10 cellular contexts compared by ENCODE assay signal in genomic region chr15:44736261-44736765, GRCh38. TPM values are rescaled to one million over a fixed set of nuclear protein-coding genes. Genes with fewer than 3 reads are reported as not detected.
DNase-seq lines count a peak whose midpoint lies in the region; ATAC-seq, FAIRE-seq and TF ChIP-seq lines count a peak whose summit lies in the region.
"Had no signal": no experiment of that assay in that cellular context is flagged by ENCODE, and none has a peak within 500 bp of the region (broad histone marks: within the 10 kb centered on the region; RNA-seq: fewer than 3 reads in every experiment).

TSS of gene TRIM69 (plus strand) at chr15:44736528. CDS start at chr15:44736705, 177 bp downstream.

- H3K4me1 Mint-ChIP-seq in T-helper 2 cell treated with Interferon-gamma antibody and Interleukin-4, amounts not matched to agents 5 μg/mL and 100 μg/mL, for 36 hours (ENCODE audit: low read depth): peaks cover 57% of the 10 kb centered on the region

- H3K36me3 Mint-ChIP-seq in T-helper 2 cell treated with Interferon-gamma antibody and Interleukin-4, amounts not matched to agents 5 μg/mL and 100 μg/mL, for 36 hours (ENCODE audit: low read depth): peaks cover 23% of the 10 kb centered on the region

- no peaks in the 10 kb centered on the region for H4K20me1 ChIP-seq in keratinocyte (ENCODE audit: control insufficient read depth, extremely low read depth, insufficient read depth, low read length)

- no peak for ATAC-seq in GM21717 (IDR thresholded peaks at IDR 0.05; ENCODE audit: unreplicated experiment)

- peak within 1 kb of the TSS; percentile 86 for H3K4me3 Mint-ChIP-seq in T-helper 2 cell treated with Interferon-gamma antibody and Interleukin-4, amounts not matched to agents 5 μg/mL and 100 μg/mL, for 36 hours

- TF ChIP-seq CTCF in keratinocyte (optimal IDR thresholded peaks at IDR 0.05 in 1 of 3, IDR thresholded peaks at IDR 0.05 in 1 of 3, conservative IDR thresholded peaks at IDR 0.05 in 1 of 3; ENCODE audit: extremely low read depth in 1 of 3, insufficient read depth in 2 of 3, low read length in 3 of 3): no peak

- no peaks in the 10 kb centered on the region for H3K27me3 ChIP-seq in keratinocyte (ENCODE audit: control insufficient read depth, extremely low read depth, insufficient read depth, low read length)

- no peak within 1 kb of the TSS for H3K9ac ChIP-seq in keratinocyte (ENCODE audit: control insufficient read depth, extremely low read depth, insufficient read depth, low read length)

- dilution Hi-C loops in keratinocyte (cut with MboI; ENCODE audit: extremely low pct_ligation_motif_present, low sequenced_read_pairs): loop anchor here (5.0 kb wide), 1 partner anchor 51 kb away; no protein-coding TSS in a partner anchor

- H3K4me2 ChIP-seq in keratinocyte (ENCODE audit: control insufficient read depth, extremely low read depth, insufficient read depth, low read depth, low read length): no peak within 1 kb of the TSS

- no peak within 1 kb of the TSS for H2AFZ ChIP-seq in keratinocyte (ENCODE audit: control insufficient read depth, low read length)

- no peaks in the 10 kb centered on the region for H3K9me1 ChIP-seq in keratinocyte (ENCODE audit: control insufficient read depth, extremely low read depth, insufficient read depth, low read length)

- no peak within 1 kb of the TSS for H3K27ac ChIP-seq in keratinocyte (ENCODE audit: control insufficient read depth, insufficient read depth, low read length)
- peak within 1 kb of the TSS; percentile 13 for H3K27ac ChIP-seq in temporal lobe (ENCODE audit: low read depth, low read length)
- H3K27ac ChIP-seq: 22Rv1 had no signal

- no peak within 1 kb of the TSS for H3K4me3 ChIP-seq in keratinocyte (ENCODE audit: control insufficient read depth in 2 of 3, extremely low read depth in 1 of 3, insufficient read depth in 2 of 3, low read depth in 1 of 3, low read length in 3 of 3)

- H3K79me2 ChIP-seq in keratinocyte (ENCODE audit: control insufficient read depth, insufficient read depth, low read length): no peaks in the 10 kb centered on the region

- no peak for FAIRE-seq in keratinocyte (lab: Jason Lieb, UNC)
- FAIRE-seq: endometrium had no signal

- DNase-seq in T-helper 1 cell (no peak), keratinocyte (ENCODE audit: low read depth, low spot score) (no peak), SHP77 treated with DMSO at 0.1 percent for 48 hours (lab: John Stamatoyannopoulos, UW) (no peak)
- DNase-seq in T-helper 2 cell treated with Interferon-gamma antibody and Interleukin-4, amounts not matched to agents 5 μg/mL and 100 μg/mL, for 36 hours (ENCODE audit: low spot score): no peak
- DNase-seq in activated CD4-positive, alpha-beta T cell treated with anti-CD3 and anti-CD28 coated beads, Interleukin-2, amount 50 U/mL, for 48 hours: no peak

- H3K9me3 ChIP-seq in keratinocyte (ENCODE audit: control insufficient read depth, low read depth, low read length): no peaks in the 10 kb centered on the region

- peak within 1 kb of the TSS; percentile 94 for H3K27ac Mint-ChIP-seq in T-helper 2 cell treated with Interferon-gamma antibody and Interleukin-4, amounts not matched to agents 5 μg/mL and 100 μg/mL, for 36 hours

- H3K4me1 ChIP-seq in keratinocyte (ENCODE audit: control insufficient read depth, extremely low read depth, insufficient read depth, low read length): no peaks in the 10 kb centered on the region

- H3K27me3 Mint-ChIP-seq in T-helper 2 cell treated with Interferon-gamma antibody and Interleukin-4, amounts not matched to agents 5 μg/mL and 100 μg/mL, for 36 hours (ENCODE audit: low read depth): no peaks in the 10 kb centered on the region

- intact Hi-C loops in T-helper 1 cell treated with Interleukin-12 subunit alpha and Interleukin-12 subunit beta and Interleukin-4 antibody, amounts not matched to agents 30 ng/mL and 1 ng/mL, for 36 hours (cut with micrococcal nuclease): loop anchor here (1.0 to 5.0 kb wide), 3 partner anchors 17 to 301 kb away; no protein-coding TSS in a partner anchor

- H3K36me3 ChIP-seq in keratinocyte (ENCODE audit: control insufficient read depth in 2 of 2, extremely low read depth in 1 of 2, insufficient read depth in 2 of 2, low read length in 2 of 2): no peaks in the 10 kb centered on the region

- no peaks in the 10 kb centered on the region for H3K9me3 Mint-ChIP-seq in T-helper 2 cell treated with Interferon-gamma antibody and Interleukin-4, amounts not matched to agents 5 μg/mL and 100 μg/mL, for 36 hours

RNA-seq across cellular contexts. Expression of gene TRIM69, which starts in this region (rescaled TPM):
- total RNA-seq in T-helper 1 cell treated with Interleukin-12 subunit alpha and Interleukin-12 subunit beta and Interleukin-4 antibody, amounts not matched to agents 30 ng/mL and 1 ng/mL, for 36 hours: 61.5 and 73.7 TPM in 2 replicates
- 6.2 to 11.0 TPM (median 9.3 TPM) in 3 replicates for polyA plus RNA-seq in keratinocyte
- polyA plus RNA-seq in keratinocyte (2011; ENCODE audit: low read depth): 18.0 TPM
- 6.0 and 9.9 TPM in 2 replicates for polyA plus RNA-seq in keratinocyte (2011; cell fraction: cytosol; rRNA removed)
- 3.8 and 4.4 TPM in 2 replicates for polyA plus RNA-seq in keratinocyte (2011; cell fraction: nucleus; rRNA removed)
- polyA plus RNA-seq in keratinocyte (2012; ENCODE audit: low replicate concordance): 5.5 and 6.3 TPM in 2 replicates
- 3.2 to 7.2 TPM (median 5.5 TPM) in 3 replicates for polyA minus RNA-seq in keratinocyte
- polyA minus RNA-seq in keratinocyte (2011; cell fraction: cytosol; rRNA and poly(A)+ RNA removed): 3.3 TPM
- polyA minus RNA-seq in keratinocyte (2011; cell fraction: nucleus; rRNA and poly(A)+ RNA removed): 1.6 and 4.9 TPM in 2 replicates
- total RNA-seq in temporal lobe: 27.0 TPM
